Comparison of ENCODE assay signal across 17 cellular contexts in genomic region chr4:140730108-140730507, GRCh38.
"Had no signal": no experiment of that assay in that cellular context is flagged by ENCODE, and none has a peak within 500 bp of the region (broad histone marks: within the 10 kb centered on the region; RNA-seq: fewer than 3 reads in every experiment).

No MANE protein-coding gene starts in this region.

- H3K9me3 ChIP-seq: right atrium auricular region, suprapubic skin, upper lobe of left lung had no signal

- H3K27ac ChIP-seq: right atrium auricular region, skin epidermis, suprapubic skin had no signal

- H3K4me3 ChIP-seq: lung, right atrium auricular region, skin epidermis, suprapubic skin, upper lobe of left lung had no signal

- DNase-seq: activated CD4-positive, alpha-beta T cell treated with anti-CD3 and anti-CD28 coated beads, Interleukin-2, amount 50 U/mL, for 4 hours; activated CD4-positive, CD25-positive, alpha-beta regulatory T cell treated with anti-CD3 and anti-CD28 coated beads, Interleukin-2, amount 50 U/mL, for 72 hours; activated naive CD4-positive, alpha-beta T cell; activated T-cell treated with anti-CD3 and anti-CD28 coated beads for 4 hours; aorta; dermis blood vessel endothelial cell; effector memory CD8-positive, alpha-beta T cell; head of caudate nucleus; immature natural killer cell; nucleus accumbens; stimulated activated CD4-positive, alpha-beta T cell treated with anti-CD3 and anti-CD28 coated beads, Interleukin-4, amount 100 ng/mL, for 24 hours; stimulated activated naive CD4-positive, alpha-beta T cell treated with Interleukin-2 at 50 U/mL for 16 hours; upper lobe of left lung had no signal

- H3K27me3 ChIP-seq: right atrium auricular region, suprapubic skin, upper lobe of left lung had no signal

- H3K36me3 ChIP-seq: right atrium auricular region, suprapubic skin, upper lobe of left lung had no signal
